ENCODE assay signal across 30 cellular contexts in the genomic region with DNA sequence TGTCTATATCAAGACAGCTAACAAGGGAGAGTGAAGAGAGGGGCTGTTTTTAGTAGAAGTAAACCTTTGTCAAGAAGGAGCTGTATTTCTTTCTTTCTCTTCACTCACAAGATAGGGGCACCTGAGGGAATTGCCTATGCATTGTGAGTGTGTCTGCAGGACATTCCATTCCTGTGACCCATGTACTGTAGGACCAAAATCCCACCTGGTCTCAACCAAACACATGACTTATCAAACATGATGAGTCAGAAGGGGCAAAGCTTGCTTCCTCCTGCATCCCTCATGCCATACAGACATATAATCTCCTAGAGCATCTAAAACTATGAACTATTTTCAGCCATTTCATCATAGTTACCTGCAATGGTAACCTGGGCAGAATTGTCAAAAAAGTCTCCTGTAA. TPM values are rescaled to one million over a fixed set of nuclear protein-coding genes. Genes with fewer than 3 reads are reported as not detected.
DNase-seq lines count a peak whose midpoint lies in the region; ATAC-seq and TF ChIP-seq lines count a peak whose summit lies in the region.
"Had no signal": no experiment of that assay in that cellular context is flagged by ENCODE, and none has a peak within 500 bp of the region (broad histone marks: within the 10 kb centered on the region; RNA-seq: fewer than 3 reads in every experiment).

No MANE protein-coding gene starts in this region.

- H3K4ac ChIP-seq in mesenchymal stem cell (ENCODE audit: low read depth in 1 of 2, low read length in 2 of 2) = no peak overlapping the region

- ATAC-seq in PC-3 (peak; percentile 20; the same call in 1 of the 2 replicates), HG03354 (IDR thresholded peaks at IDR 0.05; ENCODE audit: poor library complexity, severe bottlenecking, unreplicated experiment) (no peak), natural killer cell (no peak), GM18909 (IDR thresholded peaks at IDR 0.05; ENCODE audit: poor library complexity, unreplicated experiment) (no peak)
- no peak for ATAC-seq in activated naive CD8-positive, alpha-beta T cell treated with anti-CD3 and anti-CD28 coated beads, Interleukin-2, amount 50 U/mL, for 24 hours

- H3K4me2 ChIP-seq in PC-3 (ENCODE audit: low read length) (peak overlapping the region; percentile 8; the same call in 1 of the 2 replicates), mesenchymal stem cell (ENCODE audit: low read length, poor library complexity, severe bottlenecking) (no peak overlapping the region)
- H3K4me2 ChIP-seq: KMS-11 had no signal

- no peak overlapping the region for H3K27ac ChIP-seq in PC-3 (ENCODE audit: low read length)
- H3K27ac ChIP-seq in mesenchymal stem cell (ENCODE audit: low read length, poor library complexity, severe bottlenecking) = no peak overlapping the region
- H3K27ac ChIP-seq: KMS-11, neutrophil, prostate gland, stomach, tibial artery had no signal

- H3K4me1 ChIP-seq in PC-3 (ENCODE audit: insufficient read depth, low read length) (peaks cover 8% of the 10 kb centered on the region), mesenchymal stem cell (ENCODE audit: control insufficient read depth, insufficient read depth, low read depth, low read length) (peaks cover 5% of the 10 kb centered on the region)
- H3K4me1 ChIP-seq: prostate gland, tibial artery had no signal

- H2BK15ac ChIP-seq in mesenchymal stem cell (ENCODE audit: low read depth, poor library complexity, severe bottlenecking) = no peak overlapping the region

- H3K79me2 ChIP-seq in PC-3 (ENCODE audit: low read length) = no peaks in the 10 kb centered on the region

- H2BK12ac ChIP-seq in mesenchymal stem cell (ENCODE audit: low read length in 2 of 2) = no peak overlapping the region

- H3K27ac Mint-ChIP-seq in natural killer cell = no peak overlapping the region
- H3K27ac Mint-ChIP-seq in activated naive CD8-positive, alpha-beta T cell treated with anti-CD3 and anti-CD28 coated beads, Interleukin-2, amount 50 U/mL, for 24 hours = no peak overlapping the region
- H3K27ac Mint-ChIP-seq: activated B cell treated with CpG ODN at 0.5 μM for 24 hours, HFFc6 had no signal

- H3K9me3 ChIP-seq in PC-3 (ENCODE audit: low read length) = no peaks in the 10 kb centered on the region
- H3K9me3 ChIP-seq in mesenchymal stem cell (ENCODE audit: control insufficient read depth, low read length) = no peaks in the 10 kb centered on the region
- H3K9me3 ChIP-seq: neutrophil, prostate gland, stomach, tibial artery had no signal

- peaks cover 13% of the 10 kb centered on the region in 2 donors for H3K4me1 Mint-ChIP-seq in natural killer cell
- H3K4me1 Mint-ChIP-seq in activated naive CD8-positive, alpha-beta T cell treated with anti-CD3 and anti-CD28 coated beads, Interleukin-2, amount 50 U/mL, for 24 hours = peaks cover 13% of the 10 kb centered on the region

- H2AFZ ChIP-seq in PC-3 (ENCODE audit: low read length) (no peak overlapping the region), mesenchymal stem cell (ENCODE audit: low read depth, low read length) (no peak overlapping the region)

- intact Hi-C loops in PC-3 (cut with micrococcal nuclease) = no loop called here
- intact Hi-C loops in natural killer cell (cut with micrococcal nuclease) = loop anchor here (10.0 kb wide), 1 partner anchor 599 kb away; no protein-coding TSS in a partner anchor

- H3K27me3 ChIP-seq in PC-3 (ENCODE audit: low read length) (no peaks in the 10 kb centered on the region), mesenchymal stem cell (ENCODE audit: control insufficient read depth in 1 of 2, insufficient read depth in 1 of 2, low read length in 2 of 2) (peaks cover 0 to 3% of the 10 kb centered on the region in 2 experiments)
- H3K27me3 ChIP-seq: neutrophil, stomach, tibial artery had no signal

- H3K14ac ChIP-seq in mesenchymal stem cell (ENCODE audit: low read length in 2 of 2) = no peak overlapping the region

- H3K36me3 Mint-ChIP-seq in natural killer cell = no peaks in the 10 kb centered on the region
- H3K36me3 Mint-ChIP-seq in activated naive CD8-positive, alpha-beta T cell treated with anti-CD3 and anti-CD28 coated beads, Interleukin-2, amount 50 U/mL, for 24 hours (ENCODE audit: low read depth) = no peaks in the 10 kb centered on the region
- H3K36me3 Mint-ChIP-seq: CD4-positive, CD25-positive, alpha-beta regulatory T cell had no signal

- H3K4me3 ChIP-seq in PC-3 (ENCODE audit: low read length) (no peak overlapping the region), epithelial cell of esophagus (ENCODE audit: low read length) (no peak overlapping the region), mesenchymal stem cell (ENCODE audit: insufficient read depth in 1 of 2, low read depth in 1 of 2, low read length in 2 of 2) (no peak overlapping the region)
- H3K4me3 ChIP-seq: lung, prostate gland, stomach, tibial artery had no signal

- H3F3A ChIP-seq in PC-3 (ENCODE audit: low read length, unreplicated experiment) = no peaks in the 10 kb centered on the region

- TF ChIP-seq CTCF in PC-3 (conservative IDR thresholded peaks at IDR 0.05; ENCODE audit: low read depth, low read length) = no peak
- TF ChIP-seq CTCF in epithelial cell of esophagus (IDR thresholded peaks at IDR 0.05; ENCODE audit: insufficient read depth, low read depth, low read length, missing control alignments) = no peak
- no peak for TF ChIP-seq CTCF in natural killer cell (IDR thresholded peaks at IDR 0.05)

- H3K9ac ChIP-seq in PC-3 (ENCODE audit: low read length) (no peak overlapping the region), mesenchymal stem cell (ENCODE audit: low read length) (no peak overlapping the region)
- H3K9ac ChIP-seq: KMS-11 had no signal

- CTCF ChIA-PET in PC-3 (lab: Charles Lee) = no interaction called here

- BruUV-seq in PC-3 (replicated peaks; lab: Mats Ljungman, UMichigan) = no TSS peak

- POLR2A ChIA-PET in PC-3 (lab: Charles Lee; ENCODE audit: unreplicated experiment) = no interaction called here

- H3K9me2 ChIP-seq in PC-3 (replicated peaks; ENCODE audit: low read length) = no peaks in the 10 kb centered on the region

- H4K91ac ChIP-seq in mesenchymal stem cell (ENCODE audit: low read length) = no peak overlapping the region

- no peaks in the 10 kb centered on the region for H3K36me3 ChIP-seq in PC-3 (ENCODE audit: low read depth, low read length)
- peaks cover 0 to 2% of the 10 kb centered on the region in 2 experiments for H3K36me3 ChIP-seq in mesenchymal stem cell (ENCODE audit: control insufficient read depth in 1 of 2, insufficient read depth in 2 of 2, low read depth in 1 of 2, low read length in 2 of 2)
- H3K36me3 ChIP-seq: neutrophil, prostate gland, stomach, tibial artery had no signal

- H3K27me3 Mint-ChIP-seq in natural killer cell (ENCODE audit: low read depth in 2 of 2) = peaks cover 12 to 13% of the 10 kb centered on the region in 2 donors
- H3K27me3 Mint-ChIP-seq in activated naive CD8-positive, alpha-beta T cell treated with anti-CD3 and anti-CD28 coated beads, Interleukin-2, amount 50 U/mL, for 24 hours = peaks cover 7% of the 10 kb centered on the region
- H3K27me3 Mint-ChIP-seq: activated B cell treated with CpG ODN at 0.5 μM for 24 hours had no signal

- H4K20me1 ChIP-seq in PC-3 (ENCODE audit: low read length) = no peaks in the 10 kb centered on the region

- no peak overlapping the region for H3K4me3 Mint-ChIP-seq in natural killer cell
- no peak overlapping the region for H3K4me3 Mint-ChIP-seq in activated naive CD8-positive, alpha-beta T cell treated with anti-CD3 and anti-CD28 coated beads, Interleukin-2, amount 50 U/mL, for 24 hours
- H3K4me3 Mint-ChIP-seq: activated B cell treated with CpG ODN at 0.5 μM for 24 hours; CD4-positive, CD25-positive, alpha-beta regulatory T cell; HFFc6 had no signal

- no peaks in the 10 kb centered on the region for H3K9me3 Mint-ChIP-seq in natural killer cell
- no peaks in the 10 kb centered on the region for H3K9me3 Mint-ChIP-seq in activated naive CD8-positive, alpha-beta T cell treated with anti-CD3 and anti-CD28 coated beads, Interleukin-2, amount 50 U/mL, for 24 hours
- H3K9me3 Mint-ChIP-seq: activated B cell treated with CpG ODN at 0.5 μM for 24 hours; CD4-positive, CD25-positive, alpha-beta regulatory T cell; HFFc6 had no signal

- no peak overlapping the region for H2BK120ac ChIP-seq in mesenchymal stem cell (ENCODE audit: low read depth, low read length)

- peak overlapping the region; percentile 50 for H2AK5ac ChIP-seq in mesenchymal stem cell (ENCODE audit: low read length, severe bottlenecking)

- DNase-seq in Daoy (ENCODE audit: low read depth) = peak; percentile 62
- DNase-seq in PC-3 = peak; percentile 90
- DNase-seq in epithelial cell of esophagus (ENCODE audit: low read depth) = peak; percentile 89
- no peak for DNase-seq in mesenchymal stem cell
- DNase-seq in natural killer cell = no peak
- DNase-seq in activated naive CD8-positive, alpha-beta T cell treated with anti-CD3 and anti-CD28 coated beads, Interleukin-2, amount 50 U/mL, for 24 hours = no peak
- DNase-seq: activated B cell treated with CpG ODN at 0.5 μM for 24 hours; activated CD4-positive, alpha-beta T cell treated with anti-CD3 and anti-CD28 coated beads, Interleukin-2, amount 50 U/mL, for 48 hours; activated gamma-delta T cell; CD4-positive, CD25-positive, alpha-beta regulatory T cell; DMS 273 treated with DMSO at 0.1 percent for 48 hours; foreskin fibroblast; GDM1; HFFc6; hypothalamus; kidney; NCI-H1092; NCI-H187 treated with DMSO at 0.1 percent for 48 hours; NCI-H774; SHP77; stimulated activated CD8-positive, alpha-beta memory T cell treated with anti-CD3 and anti-CD28 coated beads, Interleukin-4, amount 100 ng/mL, for 48 hours; stomach; T1000; tibial artery had no signal

- H3K79me1 ChIP-seq in mesenchymal stem cell (replicated peaks; ENCODE audit: low read length, poor library complexity, severe bottlenecking) = no peaks in the 10 kb centered on the region

- no peak overlapping the region for H2BK5ac ChIP-seq in mesenchymal stem cell (ENCODE audit: low read depth, low read length, poor library complexity, severe bottlenecking)

- H4K8ac ChIP-seq in mesenchymal stem cell (ENCODE audit: low read length) = no peak overlapping the region

- no peak overlapping the region for H3K18ac ChIP-seq in mesenchymal stem cell (ENCODE audit: low read depth in 1 of 2, low read length in 2 of 2)

- H3K23ac ChIP-seq in mesenchymal stem cell (ENCODE audit: low read length in 2 of 2) = no peak overlapping the region

RNA-seq across cellular contexts. Expression of a gene that starts 21.8 kb away (rescaled TPM):
- total RNA-seq in Daoy (2014; rRNA removed; shearing (Covaris generic)) = under 0.01 TPM in 1 of 2 replicates, not detected in the other
- total RNA-seq in PC-3 (2014; rRNA removed) = 0.40 and 0.52 TPM in 2 replicates
- not detected for polyA plus RNA-seq in mesenchymal stem cell (2013, experiment 1 of 2)
- polyA plus RNA-seq in mesenchymal stem cell (2013, experiment 2 of 2) = not detected
- not detected for total RNA-seq in natural killer cell
- total RNA-seq: activated B cell treated with CpG ODN at 0.5 μM for 24 hours, HFFc6 had no signal
- polyA plus RNA-seq: CD4-positive, CD25-positive, alpha-beta regulatory T cell had no signal

Comparison
In these comparisons a context has a peak if more than half of its experiments do, and no peak if none do; other contexts are left out.
1. DNase-seq: peak in Daoy (single experiment), PC-3 (single experiment) and epithelial cell of esophagus (single experiment); none in mesenchymal stem cell (single experiment), natural killer cell (single experiment) and activated naive CD8-positive, alpha-beta T cell treated with anti-CD3 and anti-CD28 coated beads, Interleukin-2, amount 50 U/mL, for 24 hours (single experiment).